9 cellular contexts compared by ENCODE assay signal in the genomic region with DNA sequence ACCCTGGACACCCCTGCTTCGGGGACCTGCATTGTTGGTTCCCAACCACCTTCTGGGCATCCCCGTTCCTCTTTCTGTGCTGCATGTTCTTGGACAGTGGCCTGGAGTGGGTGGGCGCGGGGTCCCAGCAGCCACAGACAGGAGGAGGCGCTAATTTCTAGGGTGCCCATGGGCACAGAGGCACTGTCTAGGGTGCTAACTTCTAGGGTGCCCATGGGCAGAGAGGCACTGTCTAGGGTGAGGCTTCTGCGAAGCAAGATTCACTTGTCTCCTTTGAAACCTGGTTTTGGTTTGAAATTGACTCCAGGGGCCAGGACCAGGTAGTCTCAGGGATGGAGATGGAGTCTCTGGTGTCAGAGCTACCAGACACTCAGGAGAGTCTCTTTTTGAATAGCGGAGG. TPM values are rescaled to one million over a fixed set of nuclear protein-coding genes. Genes with fewer than 3 reads are reported as not detected.
A peak's percentile ranks its signal among the peaks of the same experiment; 100 is the strongest.
DNase-seq lines count a peak whose midpoint lies in the region; ATAC-seq, FAIRE-seq and TF ChIP-seq lines count a peak whose summit lies in the region.
"Had no signal": no experiment of that assay in that cellular context is flagged by ENCODE, and none has a peak within 500 bp of the region (broad histone marks: within the 10 kb centered on the region; RNA-seq: fewer than 3 reads in every experiment).

No MANE protein-coding gene starts in this region.

- BruUV-seq in endothelial cell of umbilical vein (replicated peaks; lab: Mats Ljungman, UMichigan) = no TSS peak

- POLR2A ChIA-PET in SK-N-SH (lab: Yijun Ruan, JAX) = no interaction called here
- POLR2A ChIA-PET in endothelial cell of umbilical vein (lab: Charles Lee) = no interaction called here

- H3K27me3 ChIP-seq in SK-N-SH (ENCODE audit: insufficient read depth) (no peaks in the 10 kb centered on the region), NT2/D1 (ENCODE audit: insufficient read depth, insufficient read length) (peaks cover 13% of the 10 kb centered on the region), endothelial cell of umbilical vein (ENCODE audit: control insufficient read depth in 2 of 2, insufficient read depth in 2 of 2, low read length in 2 of 2) (no peaks in the 10 kb centered on the region), rectal smooth muscle tissue (ENCODE audit: control insufficient read depth, insufficient read depth, low read length) (peaks cover 28% of the 10 kb centered on the region), stomach (peaks cover 3 to 60% (median 41%) of the 10 kb centered on the region in 3 donors)

- no peaks in the 10 kb centered on the region for H3K79me2 ChIP-seq in SK-N-SH (ENCODE audit: insufficient read depth)
- H3K79me2 ChIP-seq in endothelial cell of umbilical vein (ENCODE audit: control insufficient read depth, insufficient read depth, low read length) = no peaks in the 10 kb centered on the region

- TF ChIP-seq EP300 in SK-N-SH (IDR thresholded peaks at IDR 0.05; ENCODE audit: borderline replicate concordance in 1 of 2, low read depth in 1 of 2, low read length in 1 of 2) (no peak), stomach (IDR thresholded peaks at IDR 0.05) (no peak)

- intact Hi-C loops in endothelial cell of umbilical vein (cut with micrococcal nuclease) = no loop called here
- intact Hi-C loops in stomach (cut with DNase I; ENCODE audit: low total_unique reads) = no loop called here

- H3K36me3 ChIP-seq in SK-N-SH (replicated peaks in 1 of 2; ENCODE audit: control insufficient read depth in 1 of 2, insufficient read depth in 2 of 2, low read length in 1 of 2) (no peaks in the 10 kb centered on the region), NT2/D1 (ENCODE audit: insufficient read depth, insufficient read length, low read length) (no peaks in the 10 kb centered on the region), endothelial cell of umbilical vein (ENCODE audit: control insufficient read depth in 2 of 2, extremely low read depth in 1 of 2, insufficient read depth in 2 of 2, low read length in 2 of 2) (no peaks in the 10 kb centered on the region), rectal smooth muscle tissue (ENCODE audit: control insufficient read depth, insufficient read depth, low read length) (no peaks in the 10 kb centered on the region), stomach (no peaks in the 10 kb centered on the region)

- H3K4me1 ChIP-seq in SK-N-SH (ENCODE audit: control insufficient read depth in 1 of 2, insufficient read depth in 2 of 2, low read depth in 1 of 2, low read length in 1 of 2) (peaks cover 0 to 38% of the 10 kb centered on the region in 2 experiments; a peak in 2 of 4 replicates), NT2/D1 (ENCODE audit: insufficient read depth, insufficient read length) (peaks cover 42% of the 10 kb centered on the region), endothelial cell of umbilical vein (ENCODE audit: control insufficient read depth, extremely low read depth, insufficient read depth, low read length) (peaks cover 39% of the 10 kb centered on the region), rectal smooth muscle tissue (ENCODE audit: control insufficient read depth, insufficient read depth, low read length) (peaks cover 2% of the 10 kb centered on the region), stomach (peaks cover 21 to 27% (median 24%) of the 10 kb centered on the region in 4 donors)

- no peak for TF ChIP-seq CTCF in SK-N-SH (IDR thresholded peaks at IDR 0.05)
- no peak for TF ChIP-seq CTCF in endothelial cell of umbilical vein (IDR thresholded peaks at IDR 0.05; ENCODE audit: extremely low read depth in 1 of 2, insufficient read depth in 1 of 2, low read depth in 1 of 2, low read length in 2 of 2)
- no peak for TF ChIP-seq CTCF in stomach (IDR thresholded peaks at IDR 0.05)

- CTCF ChIA-PET in SK-N-SH (lab: Yijun Ruan, JAX) = interaction anchor here (3.9 kb wide), 1 partner anchor 13 kb away, joined by 17 read pairs; no protein-coding TSS in a partner anchor
- CTCF ChIA-PET in endothelial cell of umbilical vein (lab: Charles Lee) = interaction anchor here (1.8 kb wide), 1 partner anchor 48 kb away, joined by 7 read pairs; no protein-coding TSS in a partner anchor

- no peaks in the 10 kb centered on the region for H3F3A ChIP-seq in SK-N-SH (replicated peaks; ENCODE audit: insufficient read depth)

- H3K9ac ChIP-seq in SK-N-SH (no peak overlapping the region), NT2/D1 (ENCODE audit: insufficient read length, low read depth) (peak overlapping the region; percentile 42), endothelial cell of umbilical vein (replicated peaks; ENCODE audit: extremely low read depth, insufficient read depth, low read length) (no peak overlapping the region), rectal smooth muscle tissue (ENCODE audit: low read length) (no peak overlapping the region)

- H4K20me1 ChIP-seq in SK-N-SH (ENCODE audit: insufficient read depth) (no peaks in the 10 kb centered on the region), endothelial cell of umbilical vein (replicated peaks; ENCODE audit: control insufficient read depth, extremely low read depth, insufficient read depth, low read length) (no peaks in the 10 kb centered on the region)

- FAIRE-seq in endothelial cell of umbilical vein (lab: Jason Lieb, UNC) = no peak

- DNase-seq in SK-N-SH = no peak
- DNase-seq in NT2/D1 (ENCODE audit: low read depth, low spot score) = no peak
- no peak for DNase-seq in endothelial cell of umbilical vein (ENCODE audit: low read depth, low spot score)
- no peak for DNase-seq in DMS 273 (lab: John Stamatoyannopoulos, UW; ENCODE audit: unreplicated experiment)
- DNase-seq in SIG-M5 treated with dmso at 0.1 percent for 504 hours (lab: John Stamatoyannopoulos, UW; ENCODE audit: unreplicated experiment) = no peak
- no peak for DNase-seq in stomach

- no peak for ATAC-seq in SK-N-SH treated with all-trans-retinoic acid at 6 μM for 48 hours

- H3K9me3 ChIP-seq in SK-N-SH = no peaks in the 10 kb centered on the region
- H3K9me3 ChIP-seq in NT2/D1 (ENCODE audit: insufficient read depth, low read length) = no peaks in the 10 kb centered on the region
- H3K9me3 ChIP-seq in endothelial cell of umbilical vein (replicated peaks; ENCODE audit: control insufficient read depth, insufficient read depth, low read length) = no peaks in the 10 kb centered on the region
- H3K9me3 ChIP-seq in stomach = no peaks in the 10 kb centered on the region

- TF ChIP-seq POLR2A in endothelial cell of umbilical vein (IDR thresholded peaks at IDR 0.05; ENCODE audit: low read depth, low read length) (no peak), stomach (IDR thresholded peaks at IDR 0.05) (no peak)

- TF ChIP-seq RAD21 in SK-N-SH (IDR thresholded peaks at IDR 0.05; ENCODE audit: low read length) = no peak

- H3K9me1 ChIP-seq in endothelial cell of umbilical vein (replicated peaks; ENCODE audit: control insufficient read depth, extremely low read depth, insufficient read depth, low read length) = no peaks in the 10 kb centered on the region

- no peak overlapping the region for H3K4me2 ChIP-seq in SK-N-SH
- H3K4me2 ChIP-seq in endothelial cell of umbilical vein (ENCODE audit: insufficient read depth, low read length) = peak overlapping the region; percentile 73

- H2AFZ ChIP-seq in SK-N-SH (ENCODE audit: low read depth) = peak overlapping the region; percentile 11; the same call in 1 of the 2 replicates
- peak overlapping the region; percentile 92 for H2AFZ ChIP-seq in endothelial cell of umbilical vein (ENCODE audit: low read depth, low read length)

- H3K4me3 ChIP-seq in SK-N-SH (ENCODE audit: low read depth in 2 of 2, low read length in 1 of 2) = peak overlapping the region in 1 of 2 experiments; percentile 37; a peak in 2 of 4 replicates
- H3K4me3 ChIP-seq in NT2/D1 (ENCODE audit: insufficient read length, low read depth) = peak overlapping the region; percentile 28
- peak overlapping the region in 1 of 3 experiments; percentile 67 for H3K4me3 ChIP-seq in endothelial cell of umbilical vein (replicated peaks in 1 of 3; ENCODE audit: insufficient read depth in 1 of 3, low read depth in 1 of 3, low read length in 3 of 3)
- peak overlapping the region; percentile 36 for H3K4me3 ChIP-seq in rectal smooth muscle tissue (ENCODE audit: low read length)
- H3K4me3 ChIP-seq in stomach = peak overlapping the region in 2 of 4 donors; percentile 48 to 58

- H3K27ac ChIP-seq in SK-N-SH (ENCODE audit: low read depth in 2 of 2, low read length in 1 of 2) (no peak overlapping the region), endothelial cell of umbilical vein (ENCODE audit: insufficient read depth, low read depth, low read length) (no peak overlapping the region), rectal smooth muscle tissue (ENCODE audit: low read depth, low read length) (no peak overlapping the region), stomach (no peak overlapping the region)
- H3K27ac ChIP-seq: 22Rv1 had no signal

- no peaks in the 10 kb centered on the region for H3K9me2 ChIP-seq in SK-N-SH

- dilution Hi-C loops in endothelial cell of umbilical vein (cut with MboI; ENCODE audit: extremely low pct_ligation_motif_present, low sequenced_read_pairs) = no loop called here

- 96% methylated on average over 4 of the region's 7 CpGs for WGBS in SK-N-SH (ENCODE audit: low lambda C conversion rate)
- 60 to 75% (median 71%) methylated on average over 6 to 7 of the region's 7 CpGs for WGBS in stomach, 5 donors

RNA-seq across cellular contexts. Expression of gene MEGF6, which starts 0.8 kb away (rescaled TPM):
- 5.8 and 7.6 TPM in 2 replicates for polyA plus RNA-seq in SK-N-SH (2012; rRNA removed)
- 1.3 and 2.9 TPM in 2 replicates for polyA plus RNA-seq in SK-N-SH (2012; cell fraction: cytosol; rRNA removed)
- 28.9 and 39.7 TPM in 2 replicates for polyA plus RNA-seq in SK-N-SH (2012; cell fraction: nucleus; rRNA removed)
- total RNA-seq in endothelial cell of umbilical vein = 47.4 and 63.7 TPM in 2 replicates
- 22.5 and 31.7 TPM in 2 replicates for polyA plus RNA-seq in endothelial cell of umbilical vein
- polyA plus RNA-seq in endothelial cell of umbilical vein (2011; cell fraction: cytosol; rRNA removed) = 6.7 and 12.0 TPM in 2 replicates
- polyA plus RNA-seq in endothelial cell of umbilical vein (2011; cell fraction: nucleus; rRNA removed) = 66.7 and 89.2 TPM in 2 replicates
- 16.0 and 34.6 TPM in 2 replicates for polyA plus RNA-seq in endothelial cell of umbilical vein (2012)
- 19.6 and 21.3 TPM in 2 replicates for polyA minus RNA-seq in endothelial cell of umbilical vein
- polyA minus RNA-seq in endothelial cell of umbilical vein (2011; cell fraction: cytosol; rRNA and poly(A)+ RNA removed) = 5.4 TPM
- polyA minus RNA-seq in endothelial cell of umbilical vein (2011; cell fraction: nucleus; rRNA and poly(A)+ RNA removed) = 14.7 and 42.2 TPM in 2 replicates
- total RNA-seq in stomach = 10 to 100 TPM; 14.3 to 57.2 (median 41.1) TPM
- polyA plus RNA-seq in stomach = 10 to 100 TPM in 2 of 3 donors, 1 to 10 TPM in 1; 2.6 to 18.6 (median 11.3) TPM

RNA-seq across cellular contexts. Expression of gene TPRG1L, which starts 12.7 kb away (rescaled TPM):
- polyA plus RNA-seq in SK-N-SH (2012; rRNA removed) = 25.9 and 35.5 TPM in 2 replicates
- 28.6 and 33.3 TPM in 2 replicates for polyA plus RNA-seq in SK-N-SH (2012; cell fraction: cytosol; rRNA removed)
- polyA plus RNA-seq in SK-N-SH (2012; cell fraction: nucleus; rRNA removed) = 17.7 and 20.1 TPM in 2 replicates
- 46.2 and 53.8 TPM in 2 replicates for total RNA-seq in endothelial cell of umbilical vein
- 50.5 and 52.3 TPM in 2 replicates for polyA plus RNA-seq in endothelial cell of umbilical vein
- 48.1 and 48.2 TPM in 2 replicates for polyA plus RNA-seq in endothelial cell of umbilical vein (2011; cell fraction: cytosol; rRNA removed)
- 19.1 and 20.9 TPM in 2 replicates for polyA plus RNA-seq in endothelial cell of umbilical vein (2011; cell fraction: nucleus; rRNA removed)
- polyA plus RNA-seq in endothelial cell of umbilical vein (2012) = 45.0 and 53.8 TPM in 2 replicates
- polyA minus RNA-seq in endothelial cell of umbilical vein = 43.9 and 44.1 TPM in 2 replicates
- 18.9 TPM for polyA minus RNA-seq in endothelial cell of umbilical vein (2011; cell fraction: cytosol; rRNA and poly(A)+ RNA removed)
- polyA minus RNA-seq in endothelial cell of umbilical vein (2011; cell fraction: nucleus; rRNA and poly(A)+ RNA removed) = 7.4 and 9.6 TPM in 2 replicates
- 10 to 100 TPM; 21.6 to 43.3 (median 30.3) TPM for total RNA-seq in stomach
- polyA plus RNA-seq in stomach = 10 to 100 TPM; 29.7 to 60.0 (median 33.7) TPM

RNA-seq across cellular contexts. Expression of gene WRAP73, which starts 37.8 kb away (rescaled TPM):
- polyA plus RNA-seq in SK-N-SH (2012; rRNA removed) (61.9 and 67.8 TPM in 2 replicates), endothelial cell of umbilical vein (50.7 and 59.2 TPM in 2 replicates), stomach (10 to 100 TPM; 12.5 to 22.2 (median 13.0) TPM)
- 33.1 and 45.1 TPM in 2 replicates for polyA plus RNA-seq in SK-N-SH (2012; cell fraction: cytosol; rRNA removed)
- 172 and 188 TPM in 2 replicates for polyA plus RNA-seq in SK-N-SH (2012; cell fraction: nucleus; rRNA removed)
- total RNA-seq in endothelial cell of umbilical vein (23.0 and 27.7 TPM in 2 replicates), stomach (10 to 100 TPM in 2 of 5 donors, 1 to 10 TPM in 2, under 1 TPM in 1; 0.89 to 55.4 (median 3.5) TPM)
- 28.5 and 35.3 TPM in 2 replicates for polyA plus RNA-seq in endothelial cell of umbilical vein (2011; cell fraction: cytosol; rRNA removed)
- 107 and 136 TPM in 2 replicates for polyA plus RNA-seq in endothelial cell of umbilical vein (2011; cell fraction: nucleus; rRNA removed)
- polyA plus RNA-seq in endothelial cell of umbilical vein (2012) = 19.9 and 22.0 TPM in 2 replicates
- 32.1 and 37.9 TPM in 2 replicates for polyA minus RNA-seq in endothelial cell of umbilical vein
- polyA minus RNA-seq in endothelial cell of umbilical vein (2011; cell fraction: cytosol; rRNA and poly(A)+ RNA removed) = 19.9 TPM
- 25.3 and 26.9 TPM in 2 replicates for polyA minus RNA-seq in endothelial cell of umbilical vein (2011; cell fraction: nucleus; rRNA and poly(A)+ RNA removed)

RNA-seq across cellular contexts. Expression of gene TP73, which starts 40.2 kb away (rescaled TPM):
- polyA plus RNA-seq in SK-N-SH (2012; rRNA removed) (0.21 and 0.64 TPM in 2 replicates), endothelial cell of umbilical vein (0.03 and 0.10 TPM in 2 replicates), stomach (1 to 10 TPM in 1 of 3 donors, under 1 TPM in 1, not detected in 1; 0.25 to 2.4 TPM)
- 0.28 and 0.41 TPM in 2 replicates for polyA plus RNA-seq in SK-N-SH (2012; cell fraction: cytosol; rRNA removed)
- polyA plus RNA-seq in SK-N-SH (2012; cell fraction: nucleus; rRNA removed) = 1.4 and 1.8 TPM in 2 replicates
- total RNA-seq in endothelial cell of umbilical vein (0.15 TPM in 1 of 2 replicates, not detected in the other), stomach (1 to 10 TPM in 1 of 5 donors, under 1 TPM in 1, not detected in 3; 0.43 to 9.8 TPM)
- polyA plus RNA-seq in endothelial cell of umbilical vein (2011; cell fraction: cytosol; rRNA removed) = 0.04 and 0.07 TPM in 2 replicates
- 0.07 and 0.18 TPM in 2 replicates for polyA plus RNA-seq in endothelial cell of umbilical vein (2011; cell fraction: nucleus; rRNA removed)
- polyA plus RNA-seq in endothelial cell of umbilical vein (2012) = not detected in 2 replicates
- polyA minus RNA-seq in endothelial cell of umbilical vein = 0.06 and 0.39 TPM in 2 replicates
- polyA minus RNA-seq in endothelial cell of umbilical vein (2011; cell fraction: cytosol; rRNA and poly(A)+ RNA removed) = not detected
- not detected in 2 replicates for polyA minus RNA-seq in endothelial cell of umbilical vein (2011; cell fraction: nucleus; rRNA and poly(A)+ RNA removed)
